ENCODE assay signal across 18 cellular contexts in the genomic region with DNA sequence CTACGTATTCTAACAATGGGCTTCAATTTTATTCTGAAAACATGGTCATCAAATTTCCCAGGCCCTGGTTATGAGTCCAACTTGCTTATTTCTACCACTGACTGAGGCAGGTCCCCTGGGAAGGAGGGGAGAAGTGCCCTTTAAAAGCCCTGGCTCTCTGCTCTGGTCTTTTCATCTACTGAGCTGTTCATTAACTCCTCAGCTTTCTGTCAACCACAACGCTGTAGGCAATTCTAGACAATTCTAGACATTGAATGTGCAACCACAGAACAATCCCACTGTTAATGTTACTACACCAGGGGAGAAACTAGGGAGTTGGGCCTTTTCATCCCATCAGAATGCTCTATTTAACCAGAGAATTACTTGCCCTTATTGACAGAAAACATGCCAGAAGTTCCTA. TPM values are rescaled to one million over a fixed set of nuclear protein-coding genes. Genes with fewer than 3 reads are reported as not detected.
DNase-seq lines count a peak whose midpoint lies in the region; ATAC-seq, FAIRE-seq and TF ChIP-seq lines count a peak whose summit lies in the region.
"Had no signal": no experiment of that assay in that cellular context is flagged by ENCODE, and none has a peak within 500 bp of the region (broad histone marks: within the 10 kb centered on the region; RNA-seq: fewer than 3 reads in every experiment).

No MANE protein-coding gene starts in this region.

- no peak overlapping the region for H2AFZ ChIP-seq in HepG2 (ENCODE audit: low read length)

- CTCF ChIA-PET in HepG2 (lab: Yijun Ruan, JAX; ENCODE audit: low intra/inter-chr PET ratio, low total read pairs) = no interaction called here

- no peak overlapping the region for H3K4me3 ChIP-seq in HepG2 (replicated peaks in 1 of 3; ENCODE audit: insufficient read depth in 1 of 3, low read depth in 2 of 3, low read length in 3 of 3)
- no peak overlapping the region for H3K4me3 ChIP-seq in right lobe of liver
- H3K4me3 ChIP-seq in kidney epithelial cell (ENCODE audit: low read depth, low read length) = no peak overlapping the region
- H3K4me3 ChIP-seq: left lung had no signal

- DNase-seq in HepG2 (ENCODE audit: low spot score) (peak; percentile 17), right lobe of liver (no peak), amniotic epithelial cell (ENCODE audit: low read depth) (peak; percentile 59), kidney epithelial cell (ENCODE audit: low read depth) (peak; percentile 47), islet precursor cell (no peak), RPMI8226 (no peak), NCI-H2171 (lab: John Stamatoyannopoulos, UW) (no peak)
- no peak for DNase-seq in stimulated activated naive CD8-positive, alpha-beta T cell treated with anti-CD3 and anti-CD28 coated beads, Interleukin-15, Interleukin-2, amounts not matched to agents 100 U/mL and 50 U/mL, for 24 hours
- DNase-seq: activated CD4-positive, CD25-positive, alpha-beta regulatory T cell; activated CD8-positive, alpha-beta memory T cell treated with anti-CD3 and anti-CD28 coated beads for 24 hours; amniotic stem cell; DMS79 treated with DMSO at 0.1 percent for 48 hours; endodermal cell; GOT3; left lung; NCI-H526 treated with DMSO at 0.1 percent for 48 hours; SHP77; stimulated activated naive CD4-positive, alpha-beta T cell treated with Interleukin-2 at 50 U/mL for 16 hours had no signal

- FAIRE-seq in HepG2 (lab: Jason Lieb, UNC) = no peak

- BruUV-seq in HepG2 (replicated peaks; lab: Mats Ljungman, UMichigan) = no TSS peak

- H3K36me3 ChIP-seq in HepG2 (replicated peaks in 1 of 2; ENCODE audit: control insufficient read depth in 1 of 2, insufficient read depth in 2 of 2, low read length in 2 of 2) (peaks cover 4 to 35% of the 10 kb centered on the region in 2 experiments), right lobe of liver (peaks cover 0 to 66% (median 13%) of the 10 kb centered on the region in 4 donors), kidney epithelial cell (ENCODE audit: control insufficient read depth, insufficient read depth, low read length) (no peaks in the 10 kb centered on the region)

- POLR2A ChIA-PET in HepG2 (lab: Yijun Ruan, JAX) = interaction anchor here (2.3 kb wide), 1 partner anchor 10 kb away, joined by 7 read pairs; the partner anchor contains the start of gene MOCS2

- TF ChIP-seq EP300 in HepG2 (IDR thresholded peaks at IDR 0.05; ENCODE audit: low read depth in 2 of 2, low read length in 2 of 2) (no peak), HepG2 (CRISPR knock-in tag; IDR thresholded peaks at IDR 0.05; ENCODE audit: borderline replicate concordance) (no peak)

- no peak for TF ChIP-seq RAD21 in HepG2 (CRISPR knock-in tag; IDR thresholded peaks at IDR 0.05)

- in situ Hi-C loops in HepG2 (cut with HindIII; ENCODE audit: extremely low pct_ligation_motif_present, low pct_unique_long_range_greater_than_20kb) = loop anchor here (5.0 kb wide), 1 partner anchor 152 kb away; no protein-coding TSS in a partner anchor

- peak; percentile 60 for ATAC-seq in HepG2
- ATAC-seq in right lobe of liver = no peak
- no peak for ATAC-seq in stimulated activated naive CD8-positive, alpha-beta T cell treated with anti-CD3 and anti-CD28 coated beads, Interleukin-15, Interleukin-2, amounts not matched to agents 100 U/mL and 50 U/mL, for 24 hours
- ATAC-seq: left lung had no signal

- no peak for TF ChIP-seq POLR2A in HepG2 (IDR thresholded peaks at IDR 0.05; ENCODE audit: insufficient read depth in 1 of 2, low read depth in 2 of 2, low read length in 2 of 2)
- no peak for TF ChIP-seq POLR2A in right lobe of liver (IDR thresholded peaks at IDR 0.05)

- no peaks in the 10 kb centered on the region for H3K27me3 ChIP-seq in HepG2 (ENCODE audit: control insufficient read depth in 1 of 2, insufficient read depth in 2 of 2, low read length in 2 of 2)
- H3K27me3 ChIP-seq in right lobe of liver = no peaks in the 10 kb centered on the region
- H3K27me3 ChIP-seq in kidney epithelial cell (ENCODE audit: control insufficient read depth, insufficient read depth, low read length) = no peaks in the 10 kb centered on the region
- H3K27me3 ChIP-seq: left lung had no signal

- H3K4me2 ChIP-seq in HepG2 (ENCODE audit: low read depth, low read length) = no peak overlapping the region

- H3K4me1 ChIP-seq in HepG2 (ENCODE audit: insufficient read depth, low read length) (peaks cover 19% of the 10 kb centered on the region), right lobe of liver (no peaks in the 10 kb centered on the region)
- H3K4me1 ChIP-seq: left lung had no signal

- H3K79me2 ChIP-seq in HepG2 (ENCODE audit: insufficient read depth, low read length) = no peaks in the 10 kb centered on the region

- H3K27ac ChIP-seq in HepG2 (ENCODE audit: extremely low read length, insufficient read depth, low read length) (peak overlapping the region; percentile 33), right lobe of liver (no peak overlapping the region)
- H3K27ac ChIP-seq: left lung had no signal

- H3K9ac ChIP-seq in HepG2 (ENCODE audit: insufficient read depth, low read depth, low read length) = no peak overlapping the region

- H3K9me3 ChIP-seq in HepG2 (ENCODE audit: low read length) (no peaks in the 10 kb centered on the region), right lobe of liver (no peaks in the 10 kb centered on the region)
- H3K9me3 ChIP-seq: left lung had no signal

- no peak for TF ChIP-seq CTCF in HepG2 (CRISPR knock-in tag; IDR thresholded peaks at IDR 0.05)
- TF ChIP-seq CTCF in right lobe of liver (IDR thresholded peaks at IDR 0.05) = no peak
- no peak for TF ChIP-seq CTCF in kidney epithelial cell (IDR thresholded peaks at IDR 0.05; ENCODE audit: insufficient read depth, low read length, poor library complexity, severe bottlenecking)

- peaks cover 3% of the 10 kb centered on the region; the same call in 1 of the 2 replicates for H4K20me1 ChIP-seq in HepG2 (ENCODE audit: insufficient read depth, low read length)

- 67% methylated on average over 2 of the region's 2 CpGs for WGBS in HepG2 (ENCODE audit: low lambda C conversion rate)
- 57% methylated on average over 2 of the region's 2 CpGs for WGBS in right lobe of liver (ENCODE audit: insufficient coverage, low coverage, low lambda C conversion rate, missing lambda C conversion rate)

- intact Hi-C loops in HepG2 (cut with micrococcal nuclease; ENCODE audit: unreplicated experiment) = loop anchor here (5.0 to 10.0 kb wide), 2 partner anchors 65 to 312 kb away; partner anchors contain the start of genes ITGA1 and PELO
- intact Hi-C loops in right lobe of liver (cut with DNase I) = no loop called here

TF ChIP-seq in HepG2, 621 proteins besides CTCF, POLR2A, EP300 and RAD21 (continues in another document):
- TF ChIP-seq KAT8 (CRISPR knock-in tag; IDR thresholded peaks at IDR 0.05) (no peak), IRF1 (CRISPR knock-in tag; IDR thresholded peaks at IDR 0.05; ENCODE audit: low read depth) (no peak)
- TF ChIP-seq, protein P1, sequence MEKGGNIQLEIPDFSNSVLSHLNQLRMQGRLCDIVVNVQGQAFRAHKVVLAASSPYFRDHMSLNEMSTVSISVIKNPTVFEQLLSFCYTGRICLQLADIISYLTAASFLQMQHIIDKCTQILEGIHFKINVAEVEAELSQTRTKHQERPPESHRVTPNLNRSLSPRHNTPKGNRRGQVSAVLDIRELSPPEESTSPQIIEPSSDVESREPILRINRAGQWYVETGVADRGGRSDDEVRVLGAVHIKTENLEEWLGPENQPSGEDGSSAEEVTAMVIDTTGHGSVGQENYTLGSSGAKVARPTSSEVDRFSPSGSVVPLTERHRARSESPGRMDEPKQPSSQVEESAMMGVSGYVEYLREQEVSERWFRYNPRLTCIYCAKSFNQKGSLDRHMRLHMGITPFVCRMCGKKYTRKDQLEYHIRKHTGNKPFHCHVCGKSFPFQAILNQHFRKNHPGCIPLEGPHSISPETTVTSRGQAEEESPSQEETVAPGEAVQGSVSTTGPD (CRISPR knock-in tag; IDR thresholded peaks at IDR 0.05) = no peak

RNA-seq across cellular contexts. Expression of gene MOCS2, which starts 10.0 kb away (rescaled TPM):
- total RNA-seq in HepG2 (2016; rRNA removed; fragmentation: Illumina TruSeq; extraction: Trizol) = 41.9 and 53.5 TPM in 2 replicates
- 13.8 and 14.3 TPM in 2 replicates for total RNA-seq in HepG2 (2016; cell fraction: cytosol; rRNA removed; fragmentation: Illumina TruSeq; extraction: Trizol; ENCODE audit: low read depth)
- 37.8 and 54.2 TPM in 2 replicates for total RNA-seq in HepG2 (2016; cell fraction: insoluble cytoplasmic fraction; rRNA removed; fragmentation: Illumina TruSeq; extraction: Trizol)
- total RNA-seq in HepG2 (2016; cell fraction: membrane; rRNA removed; fragmentation: Illumina TruSeq; extraction: Trizol) = 36.0 and 36.2 TPM in 2 replicates
- 20.8 and 22.3 TPM in 2 replicates for total RNA-seq in HepG2 (2016; cell fraction: nucleus; rRNA removed; fragmentation: Illumina TruSeq; extraction: Trizol)
- polyA plus RNA-seq in HepG2 (2011; rRNA removed) = 13.3 and 19.2 TPM in 2 replicates
- 9.1 and 14.4 TPM in 2 replicates for polyA plus RNA-seq in HepG2 (2011; cell fraction: cytosol; rRNA removed)
- 6.2 and 10.1 TPM in 2 replicates for polyA plus RNA-seq in HepG2 (2011; cell fraction: nucleus; rRNA removed)
- 24.2 and 29.8 TPM in 2 replicates for polyA plus RNA-seq in HepG2 (2012)
- 20.1 and 24.5 TPM in 2 replicates for polyA plus RNA-seq in HepG2 (2016; cell fraction: cytosol; fragmentation: Illumina TruSeq; extraction: Trizol; ENCODE audit: low read depth)
- polyA plus RNA-seq in HepG2 (2016; cell fraction: insoluble cytoplasmic fraction; fragmentation: Illumina TruSeq; extraction: Trizol; ENCODE audit: low read depth) = 67.1 and 69.6 TPM in 2 replicates
- polyA plus RNA-seq in HepG2 (2016; cell fraction: membrane; fragmentation: Illumina TruSeq; extraction: Trizol; ENCODE audit: low read depth) = 45.5 and 45.8 TPM in 2 replicates
- 32.3 and 36.1 TPM in 2 replicates for polyA plus RNA-seq in HepG2 (2016; cell fraction: nucleus; fragmentation: Illumina TruSeq; extraction: Trizol; ENCODE audit: insufficient read depth, low read depth)
- 3.1 and 8.6 TPM in 2 replicates for polyA minus RNA-seq in HepG2 (2011; rRNA and poly(A)+ RNA removed; ENCODE audit: low replicate concordance)
- polyA minus RNA-seq in HepG2 (2011; cell fraction: cytosol; rRNA and poly(A)+ RNA removed) = 7.5 and 9.3 TPM in 2 replicates
- 16.4 and 23.2 TPM in 2 replicates for polyA minus RNA-seq in HepG2 (2011; cell fraction: nucleus; rRNA and poly(A)+ RNA removed)
- total RNA-seq in right lobe of liver = 10 to 100 TPM; 34.8 to 65.0 (median 44.6) TPM
- total RNA-seq in kidney epithelial cell = 28.1 and 32.0 TPM in 2 replicates

Comparison
In these comparisons a context has a peak if more than half of its experiments do, and no peak if none do; other contexts are left out.
1. DNase-seq: peak in HepG2 (single experiment), amniotic epithelial cell (single experiment) and kidney epithelial cell (single experiment); none in right lobe of liver (0 of 3), islet precursor cell (single experiment), RPMI8226 (single experiment), NCI-H2171 (single experiment) and stimulated activated naive CD8-positive, alpha-beta T cell treated with anti-CD3 and anti-CD28 coated beads, Interleukin-15, Interleukin-2, amounts not matched to agents 100 U/mL and 50 U/mL, for 24 hours (single experiment).